18 cellular contexts compared by ENCODE assay signal in genomic region chr20:17466641-17467040, GRCh38.
"Had no signal": no experiment of that assay in that cellular context is flagged by ENCODE, and none has a peak within 500 bp of the region (broad histone marks: within the 10 kb centered on the region; RNA-seq: fewer than 3 reads in every experiment).

No MANE protein-coding gene starts in this region.

- ATAC-seq: effector memory CD8-positive, alpha-beta T cell; esophagus mucosa; foreskin keratinocyte; gastroesophageal sphincter; heart left ventricle; left cardiac atrium; left lung; left ventricle myocardium superior; lower lobe of right lung had no signal

- DNase-seq: dermis blood vessel endothelial cell; dorsolateral prefrontal cortex; effector CD8-positive, alpha-beta T cell; effector memory CD8-positive, alpha-beta T cell; endodermal cell; erythroblast; foreskin keratinocyte; heart left ventricle; hypothalamus; immature natural killer cell; left cardiac atrium; left lung; left ventricle myocardium superior; lower lobe of right lung; mesendoderm; midbrain had no signal
